ENCODE assay signal across 12 cellular contexts in genomic region chr20:37567671-37568588, GRCh38. TPM values are rescaled to one million over a fixed set of nuclear protein-coding genes. Genes with fewer than 3 reads are reported as not detected.
A peak's percentile ranks its signal among the peaks of the same experiment; 100 is the strongest.
DNase-seq lines count a peak whose midpoint lies in the region; ATAC-seq lines count a peak whose summit lies in the region.
"Had no signal": no experiment of that assay in that cellular context is flagged by ENCODE, and none has a peak within 500 bp of the region (broad histone marks: within the 10 kb centered on the region; RNA-seq: fewer than 3 reads in every experiment).

No MANE protein-coding gene starts in this region.

- no peaks in the 10 kb centered on the region for H3K36me3 ChIP-seq in adipocyte (ENCODE audit: control insufficient read depth, insufficient read depth, low read length, severe bottlenecking)
- no peaks in the 10 kb centered on the region for H3K36me3 ChIP-seq in naive thymus-derived CD4-positive, alpha-beta T cell (ENCODE audit: control insufficient read depth in 2 of 3, insufficient read depth in 3 of 3, low read length in 3 of 3)

- H3K36me3 Mint-ChIP-seq in naive thymus-derived CD4-positive, alpha-beta T cell: peaks cover 0 to 3% (median 0%) of the 10 kb centered on the region in 5 donors

- H3K27me3 ChIP-seq in adipocyte (replicated peaks; ENCODE audit: control insufficient read depth, insufficient read depth, low read length): peaks cover 74% of the 10 kb centered on the region
- H3K27me3 ChIP-seq in naive thymus-derived CD4-positive, alpha-beta T cell (ENCODE audit: control insufficient read depth in 2 of 2, insufficient read depth in 2 of 2, low read length in 2 of 2): no peaks in the 10 kb centered on the region

- DNase-seq in NCI-H526 (lab: John Stamatoyannopoulos, UW) (peak; percentile 32 to 38), NCI-H526 treated with DMSO at 0.1 percent for 48 hours (lab: John Stamatoyannopoulos, UW) (no peak), NCI-H1694 (lab: John Stamatoyannopoulos, UW) (peak; percentile 84), adipocyte (ENCODE audit: low read depth) (peak; percentile 26), posterior vena cava (ENCODE audit: low spot score) (peak; percentile 26), HT-29 (ENCODE audit: low spot score) (no peak)
- DNase-seq in naive thymus-derived CD4-positive, alpha-beta T cell: no peak
- DNase-seq in activated CD4-positive, CD25-positive, alpha-beta regulatory T cell treated with anti-CD3 and anti-CD28 coated beads, Interleukin-2, amount 50 U/mL, for 72 hours: no peak
- DNase-seq: activated CD4-positive, alpha-beta T cell treated with anti-CD3 and anti-CD28 coated beads for 48 hours; right cardiac atrium had no signal

- no peak overlapping the region for H3K4me3 ChIP-seq in adipocyte (ENCODE audit: low read length)
- no peak overlapping the region for H3K4me3 ChIP-seq in naive thymus-derived CD4-positive, alpha-beta T cell (ENCODE audit: low read length)

- CTCF ChIA-PET in naive thymus-derived CD4-positive, alpha-beta T cell (lab: Charles Lee): interaction anchor here (0.6 kb wide), 1 partner anchor 446 kb away, joined by 3 read pairs; no protein-coding TSS in a partner anchor

- intact Hi-C loops in posterior vena cava (cut with DNase I): loop anchor here in 1 of 2 donors (5.0 to 10.0 kb wide), 2 partner anchors 424 to 647 kb away; no protein-coding TSS in a partner anchor
- intact Hi-C loops in naive thymus-derived CD4-positive, alpha-beta T cell (cut with micrococcal nuclease): no loop called here

- peaks cover 13% of the 10 kb centered on the region for H3K9me3 ChIP-seq in adipocyte (ENCODE audit: control insufficient read depth, low read length)
- no peaks in the 10 kb centered on the region for H3K9me3 ChIP-seq in naive thymus-derived CD4-positive, alpha-beta T cell (ENCODE audit: control insufficient read depth in 2 of 3, low read length in 3 of 3)

- no peak overlapping the region for H3K9ac ChIP-seq in adipocyte (ENCODE audit: low read length)

- peaks cover 37 to 62% (median 48%) of the 10 kb centered on the region in 5 donors for H3K27me3 Mint-ChIP-seq in naive thymus-derived CD4-positive, alpha-beta T cell

- POLR2A ChIA-PET in naive thymus-derived CD4-positive, alpha-beta T cell (lab: Charles Lee): no interaction called here

- no peak overlapping the region for H3K27ac ChIP-seq in naive thymus-derived CD4-positive, alpha-beta T cell (ENCODE audit: low read depth, low read length)

- peaks cover 2% of the 10 kb centered on the region for H3K4me1 ChIP-seq in adipocyte (ENCODE audit: control insufficient read depth, insufficient read depth, low read length)
- no peaks in the 10 kb centered on the region for H3K4me1 ChIP-seq in naive thymus-derived CD4-positive, alpha-beta T cell (ENCODE audit: control insufficient read depth in 2 of 2, insufficient read depth in 2 of 2, low read length in 2 of 2)

- H3K4me3 Mint-ChIP-seq in naive thymus-derived CD4-positive, alpha-beta T cell: no peak overlapping the region
- H3K4me3 Mint-ChIP-seq: stimulated activated naive CD8-positive, alpha-beta T cell treated with anti-CD3 and anti-CD28 coated beads, Interleukin-15, Interleukin-2, amounts not matched to agents 100 ng/mL and 50 ng/mL, for 24 hours had no signal

- peaks cover 0 to 3% (median 0%) of the 10 kb centered on the region in 11 donors for H3K9me3 Mint-ChIP-seq in naive thymus-derived CD4-positive, alpha-beta T cell
- H3K9me3 Mint-ChIP-seq: stimulated activated naive CD8-positive, alpha-beta T cell treated with anti-CD3 and anti-CD28 coated beads, Interleukin-15, Interleukin-2, amounts not matched to agents 100 ng/mL and 50 ng/mL, for 24 hours had no signal

- peak overlapping the region in 1 of 9 donors; percentile 17 for H3K27ac Mint-ChIP-seq in naive thymus-derived CD4-positive, alpha-beta T cell
- H3K27ac Mint-ChIP-seq: stimulated activated naive CD8-positive, alpha-beta T cell treated with anti-CD3 and anti-CD28 coated beads, Interleukin-15, Interleukin-2, amounts not matched to agents 100 ng/mL and 50 ng/mL, for 24 hours had no signal

- no peak for ATAC-seq in naive thymus-derived CD4-positive, alpha-beta T cell
- ATAC-seq: right cardiac atrium had no signal

- H3K4me1 Mint-ChIP-seq in naive thymus-derived CD4-positive, alpha-beta T cell: peaks cover 0 to 9% (median 3%) of the 10 kb centered on the region in 7 donors

RNA-seq across cellular contexts. Expression of gene BLCAP, which starts 40.3 kb away (rescaled TPM):
- 10 to 100 TPM; 48.1 to 55.4 TPM for total RNA-seq in posterior vena cava
- total RNA-seq in naive thymus-derived CD4-positive, alpha-beta T cell: 10 to 100 TPM; 42.1 to 94.7 (median 73.4) TPM
- polyA plus RNA-seq in naive thymus-derived CD4-positive, alpha-beta T cell: 10 to 100 TPM; 88.0 to 93.4 TPM
- total RNA-seq in HT-29 (2014; rRNA removed; shearing (Covaris generic)): 108 and 115 TPM in 2 replicates

RNA-seq across cellular contexts. Expression of gene NNAT, which starts 46.9 kb away (rescaled TPM):
- under 1 TPM; 0.52 to 0.65 TPM for total RNA-seq in posterior vena cava
- not detected for total RNA-seq in naive thymus-derived CD4-positive, alpha-beta T cell
- polyA plus RNA-seq in naive thymus-derived CD4-positive, alpha-beta T cell: not detected
- 2.1 TPM in 1 of 2 replicates, not detected in the other for total RNA-seq in HT-29 (2014; rRNA removed; shearing (Covaris generic))
- total RNA-seq: NCI-H460 had no signal

Comparison
In these comparisons a context has a peak if more than half of its experiments do, and no peak if none do; other contexts are left out.
1. DNase-seq: peak in NCI-H526 (2 of 2), NCI-H1694 (single experiment), adipocyte (single experiment) and posterior vena cava (single experiment); none in NCI-H526 treated with DMSO at 0.1 percent for 48 hours (single experiment), naive thymus-derived CD4-positive, alpha-beta T cell (0 of 9), HT-29 (single experiment) and activated CD4-positive, CD25-positive, alpha-beta regulatory T cell treated with anti-CD3 and anti-CD28 coated beads, Interleukin-2, amount 50 U/mL, for 72 hours (single experiment).